28 cellular contexts compared by ENCODE assay signal in the genomic region with DNA sequence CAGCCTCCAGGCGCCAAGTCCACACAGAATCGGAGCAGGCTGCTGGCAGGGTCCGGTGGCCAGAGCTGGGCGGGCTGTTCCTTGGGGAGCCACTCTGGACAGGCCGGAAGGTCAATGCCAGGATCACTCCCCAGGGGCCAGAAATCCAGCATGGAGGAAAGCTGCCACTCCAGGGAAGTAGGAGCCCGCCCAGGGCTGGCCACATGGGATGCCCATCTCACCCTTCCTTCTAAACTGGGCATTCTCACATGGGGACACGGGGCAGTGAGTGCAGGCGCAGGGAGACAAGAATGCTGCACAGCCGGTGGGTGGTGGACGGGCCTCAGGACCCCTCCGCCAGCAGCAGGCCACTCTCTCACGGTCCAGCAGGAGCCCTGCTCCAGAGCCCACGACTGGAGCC. TPM values are rescaled to one million over a fixed set of nuclear protein-coding genes. Genes with fewer than 3 reads are reported as not detected.
DNase-seq lines count a peak whose midpoint lies in the region; ATAC-seq and TF ChIP-seq lines count a peak whose summit lies in the region.
"Had no signal": no experiment of that assay in that cellular context is flagged by ENCODE, and none has a peak within 500 bp of the region (broad histone marks: within the 10 kb centered on the region; RNA-seq: fewer than 3 reads in every experiment).

No MANE protein-coding gene starts in this region.

- H3K27ac ChIP-seq in right atrium auricular region (no peak overlapping the region), right lobe of liver (no peak overlapping the region), uterus (peak overlapping the region; percentile 15 to 40)
- H3K27ac ChIP-seq: colonic mucosa, Peyer's patch, SJCRH30 had no signal

- TF ChIP-seq CTCF in right atrium auricular region (IDR thresholded peaks at IDR 0.05) (no peak), right lobe of liver (IDR thresholded peaks at IDR 0.05) (no peak), uterus (IDR thresholded peaks at IDR 0.05) (no peak)

- no peak for TF ChIP-seq POLR2A in right lobe of liver (IDR thresholded peaks at IDR 0.05)
- TF ChIP-seq POLR2A in uterus (IDR thresholded peaks at IDR 0.05), result no peak

- no peaks in the 10 kb centered on the region for H3K27me3 ChIP-seq in right atrium auricular region
- no peaks in the 10 kb centered on the region for H3K27me3 ChIP-seq in right lobe of liver
- H3K27me3 ChIP-seq in uterus, result no peaks in the 10 kb centered on the region
- H3K27me3 ChIP-seq in HAP-1 (ENCODE audit: low read depth), result no peaks in the 10 kb centered on the region
- H3K27me3 ChIP-seq: breast epithelium, colonic mucosa, Peyer's patch, SJCRH30 had no signal

- intact Hi-C loops in Right ventricle myocardium superior (cut with DNase I) (no loop called here), right lobe of liver (cut with DNase I) (no loop called here), posterior vena cava (cut with DNase I) (no loop called here), uterus (cut with DNase I; ENCODE audit: low total_unique reads) (no loop called here)

- no peaks in the 10 kb centered on the region for H3K36me3 ChIP-seq in right atrium auricular region
- no peaks in the 10 kb centered on the region for H3K36me3 ChIP-seq in right lobe of liver
- H3K36me3 ChIP-seq in uterus, result no peaks in the 10 kb centered on the region
- no peaks in the 10 kb centered on the region for H3K36me3 ChIP-seq in HAP-1 (replicated peaks)
- H3K36me3 ChIP-seq: breast epithelium, colonic mucosa, Peyer's patch, SJCRH30 had no signal

- in situ Hi-C loops in HAP-1 (cut with MboI; ENCODE audit: low sequenced_read_pairs), result no loop called here

- H3K9me3 ChIP-seq in right atrium auricular region (no peaks in the 10 kb centered on the region), right lobe of liver (no peaks in the 10 kb centered on the region), uterus (no peaks in the 10 kb centered on the region), HAP-1 (no peaks in the 10 kb centered on the region)
- H3K9me3 ChIP-seq: breast epithelium, colonic mucosa, Peyer's patch, SJCRH30 had no signal

- H3K4me1 ChIP-seq in right atrium auricular region (peaks cover 0 to 14% of the 10 kb centered on the region in 2 donors), right lobe of liver (no peaks in the 10 kb centered on the region), uterus (peaks cover 0 to 16% of the 10 kb centered on the region in 2 donors), HAP-1 (no peaks in the 10 kb centered on the region)
- H3K4me1 ChIP-seq: colonic mucosa, Peyer's patch, SJCRH30 had no signal

- H3K4me3 ChIP-seq in right atrium auricular region, result no peak overlapping the region
- H3K4me3 ChIP-seq in right lobe of liver, result no peak overlapping the region
- H3K4me3 ChIP-seq in uterus, result no peak overlapping the region
- no peak overlapping the region for H3K4me3 ChIP-seq in HAP-1
- H3K4me3 ChIP-seq: breast epithelium, colonic mucosa, Peyer's patch, SJCRH30 had no signal

- DNase-seq in Right ventricle myocardium superior (peak; percentile 36), right atrium auricular region (ENCODE audit: low spot score) (no peak), right lobe of liver (peak in 2 of 3 donors; percentile 13 to 46), posterior vena cava (ENCODE audit: low spot score) (peak; percentile 74), uterus (peak in 1 of 2 donors; percentile 16), NCI-H446 (lab: John Stamatoyannopoulos, UW) (no peak), HAP-1 (ENCODE audit: low spot score in 2 of 2) (no peak)
- DNase-seq in activated CD8-positive, alpha-beta memory T cell treated with anti-CD3 and anti-CD28 coated beads, Interleukin-2, amount 50 U/mL, for 48 hours, result no peak
- DNase-seq: activated CD4-positive, CD25-positive, alpha-beta regulatory T cell; activated CD8-positive, alpha-beta memory T cell treated with anti-CD3 and anti-CD28 coated beads, Interleukin-2, amount 10 ng/mL, durations not matched to agents 7 days and 5 days; activated naive CD4-positive, alpha-beta T cell treated with anti-CD3 and anti-CD28 coated beads, Interleukin-2, amount 10 ng/mL, durations not matched to agents 7 days and 5 days; activated T-cell treated with anti-CD3 and anti-CD28 coated beads, Interleukin-2, amount 50 U/mL, for 72 hours; amniotic stem cell; colonic mucosa; DMS153; effector memory CD8-positive, alpha-beta T cell; erythroblast; H9; islet precursor cell; mammary epithelial cell; NCI-H1048; NCI-H2029; NCI-H69; SJCRH30; stimulated activated CD4-positive, alpha-beta T cell treated with anti-CD3 and anti-CD28 coated beads, Interleukin-2, amount 100 ng/mL, for 48 hours; T-cell had no signal

- ATAC-seq in Right ventricle myocardium superior (ENCODE audit: poor library complexity) (no peak), right lobe of liver (no peak)
- ATAC-seq: activated CD8-positive, alpha-beta memory T cell treated with anti-CD3 and anti-CD28 coated beads, Interleukin-2, amount 10 ng/mL, durations not matched to agents 7 days and 5 days; activated T-cell treated with anti-CD3 and anti-CD28 coated beads, Interleukin-2, amount 50 U/mL, for 72 hours; effector memory CD8-positive, alpha-beta T cell; T-cell had no signal

- WGBS in right lobe of liver (ENCODE audit: insufficient coverage, low coverage, low lambda C conversion rate, missing lambda C conversion rate), result 100% methylated on average over 1 of the region's 13 CpGs

RNA-seq across cellular contexts. Expression of a gene that starts 58.2 kb away (rescaled TPM):
- total RNA-seq in Right ventricle myocardium superior, result 3.6 TPM
- total RNA-seq in right atrium auricular region, result 10 to 100 TPM; 13.6 to 13.7 TPM
- 10 to 100 TPM in 5 of 6 experiments, 1 to 10 TPM in 1; 6.3 to 18.9 (median 13.5) TPM for total RNA-seq in right lobe of liver
- total RNA-seq in posterior vena cava, result 10 to 100 TPM; 27.1 to 62.0 TPM
- 10 to 100 TPM in 3 of 4 donors, 1 to 10 TPM in 1; 4.1 to 97.1 (median 40.3) TPM for total RNA-seq in uterus
- total RNA-seq: activated CD8-positive, alpha-beta memory T cell treated with anti-CD3 and anti-CD28 coated beads, Interleukin-2, amount 10 ng/mL, durations not matched to agents 7 days and 5 days; activated T-cell treated with anti-CD3 and anti-CD28 coated beads, Interleukin-2, amount 50 U/mL, for 72 hours; SJCRH30 had no signal

Comparison
In these comparisons a context has a peak if more than half of its experiments do, and no peak if none do; other contexts are left out.
1. DNase-seq: peak in Right ventricle myocardium superior (single experiment), right lobe of liver (2 of 3) and posterior vena cava (single experiment); none in right atrium auricular region (single experiment), activated CD8-positive, alpha-beta memory T cell treated with anti-CD3 and anti-CD28 coated beads, Interleukin-2, amount 50 U/mL, for 48 hours (single experiment), NCI-H446 (0 of 2) and HAP-1 (0 of 2).
2. H3K27ac ChIP-seq: peak in uterus (2 of 2); none in right atrium auricular region (0 of 2) and right lobe of liver (0 of 3).